Comparison of ENCODE assay signal across 13 cellular contexts in genomic region chr15:63708141-63708772, GRCh38.
DNase-seq lines count a peak whose midpoint lies in the region; ATAC-seq and TF ChIP-seq lines count a peak whose summit lies in the region.
"Had no signal": no experiment of that assay in that cellular context is flagged by ENCODE, and none has a peak within 500 bp of the region (broad histone marks: within the 10 kb centered on the region; RNA-seq: fewer than 3 reads in every experiment).

No MANE protein-coding gene starts in this region.

- H3K27ac ChIP-seq in left lung (peak overlapping the region in 1 of 2 donors; percentile 48), hepatocyte (no peak overlapping the region)
- H3K27ac ChIP-seq: right atrium auricular region had no signal

- H3K27ac Mint-ChIP-seq in activated naive CD4-positive, alpha-beta T cell treated with anti-CD3 and anti-CD28 coated beads, Interleukin-2, amount 50 U/mL, for 72 hours, result peak overlapping the region; percentile 5 to 11
- H3K27ac Mint-ChIP-seq: H9 had no signal

- no peak overlapping the region for H2AFZ ChIP-seq in hepatocyte

- peak; percentile 27 for DNase-seq in AG09309 (ENCODE audit: low read depth)
- DNase-seq in GM03348 (ENCODE audit: low spot score), result peak; percentile 21
- DNase-seq in activated naive CD4-positive, alpha-beta T cell treated with anti-CD3 and anti-CD28 coated beads, Interleukin-2, amount 50 U/mL, for 72 hours (ENCODE audit: low spot score in 2 of 2), result no peak
- DNase-seq in left lung, result no peak
- no peak for DNase-seq in NCI-H187 (lab: John Stamatoyannopoulos, UW)
- no peak for DNase-seq in hepatocyte (ENCODE audit: low spot score)
- no peak for DNase-seq in NCI-H2227 treated with DMSO at 0.1 percent for 48 hours (lab: John Stamatoyannopoulos, UW)
- DNase-seq: activated gamma-delta T cell treated with Interleukin-2 at 50 U/mL for 16 hours, H9, heart right ventricle, PC-3 had no signal

- H3K36me3 ChIP-seq in left lung, result peaks cover 5 to 65% of the 10 kb centered on the region in 2 donors
- no peaks in the 10 kb centered on the region for H3K36me3 ChIP-seq in hepatocyte (replicated peaks; ENCODE audit: insufficient read depth, low read depth)

- H3K4me2 ChIP-seq in hepatocyte, result no peak overlapping the region

- no peaks in the 10 kb centered on the region for H3K9me2 ChIP-seq in hepatocyte (replicated peaks; ENCODE audit: insufficient read depth)

- H3K79me2 ChIP-seq in hepatocyte, result no peaks in the 10 kb centered on the region

- WGBS in hepatocyte (ENCODE audit: low lambda C conversion rate, missing lambda C conversion rate), result 85% methylated on average over 4 of the region's 4 CpGs

- H3K4me3 ChIP-seq in AG09309 (ENCODE audit: control insufficient read depth, low read depth, low read length), result no peak overlapping the region
- H3K4me3 ChIP-seq in left lung, result no peak overlapping the region
- no peak overlapping the region for H3K4me3 ChIP-seq in hepatocyte
- H3K4me3 ChIP-seq: heart right ventricle, right atrium auricular region had no signal

- H3K36me3 Mint-ChIP-seq in activated naive CD4-positive, alpha-beta T cell treated with anti-CD3 and anti-CD28 coated beads, Interleukin-2, amount 50 U/mL, for 72 hours, result peaks cover 0 to 1% of the 10 kb centered on the region in 2 donors

- H3K4me1 ChIP-seq in left lung, result no peaks in the 10 kb centered on the region
- no peaks in the 10 kb centered on the region for H3K4me1 ChIP-seq in hepatocyte (ENCODE audit: insufficient read depth)
- H3K4me1 ChIP-seq: right atrium auricular region had no signal

- H4K20me1 ChIP-seq in hepatocyte (ENCODE audit: insufficient read depth, poor library complexity, severe bottlenecking), result no peaks in the 10 kb centered on the region

- ATAC-seq in activated naive CD4-positive, alpha-beta T cell treated with anti-CD3 and anti-CD28 coated beads, Interleukin-2, amount 50 U/mL, for 72 hours, result peak; percentile 24 to 56
- ATAC-seq in left lung (peak; percentile 33), GM21381 (IDR thresholded peaks at IDR 0.05; ENCODE audit: unreplicated experiment) (no peak)
- ATAC-seq: PC-3 had no signal

- intact Hi-C loops in left lung (cut with DNase I), result no loop called here

- H3K27me3 ChIP-seq in left lung (no peaks in the 10 kb centered on the region), hepatocyte (no peaks in the 10 kb centered on the region)
- H3K27me3 ChIP-seq: heart right ventricle, right atrium auricular region had no signal

- TF ChIP-seq CTCF in AG09309 (IDR thresholded peaks at IDR 0.05; ENCODE audit: control insufficient read depth, insufficient read depth, low read depth, low read length, missing control alignments) (no peak), left lung (IDR thresholded peaks at IDR 0.05) (no peak), hepatocyte (IDR thresholded peaks at IDR 0.05; ENCODE audit: poor library complexity) (no peak)

- H3K9me3 Mint-ChIP-seq in activated naive CD4-positive, alpha-beta T cell treated with anti-CD3 and anti-CD28 coated beads, Interleukin-2, amount 50 U/mL, for 72 hours, result no peaks in the 10 kb centered on the region
- H3K9me3 Mint-ChIP-seq: H9 had no signal

- no peaks in the 10 kb centered on the region for H3K9me3 ChIP-seq in left lung
- H3K9me3 ChIP-seq in hepatocyte (ENCODE audit: low read depth), result no peaks in the 10 kb centered on the region
- H3K9me3 ChIP-seq: heart right ventricle, right atrium auricular region had no signal

Comparison
In these comparisons a context has a peak if more than half of its experiments do, and no peak if none do; other contexts are left out.
1. DNase-seq: peak in AG09309 (single experiment) and GM03348 (single experiment); none in activated naive CD4-positive, alpha-beta T cell treated with anti-CD3 and anti-CD28 coated beads, Interleukin-2, amount 50 U/mL, for 72 hours (0 of 2), left lung (0 of 2), NCI-H187 (0 of 2), hepatocyte (single experiment) and NCI-H2227 treated with DMSO at 0.1 percent for 48 hours (single experiment).